ENCODE assay signal across 2 cellular contexts in genomic region chr13:113822266-113822665, GRCh38.
TF ChIP-seq lines count a peak whose summit lies in the region.

No MANE protein-coding gene starts in this region.

TF ChIP-seq in HCT116, 20 proteins besides CTCF, POLR2A, EP300 and RAD21:
- no peak for TF ChIP-seq EGR1 (IDR thresholded peaks at IDR 0.05; ENCODE audit: low read depth)
- no peak for TF ChIP-seq ZNF274 (IDR thresholded peaks at IDR 0.05; ENCODE audit: low read depth, low read length)
- no peak for TF ChIP-seq ATF3 (IDR thresholded peaks at IDR 0.05)
- no peak for TF ChIP-seq CEBPB (IDR thresholded peaks at IDR 0.05; ENCODE audit: low read depth)
- no peak for TF ChIP-seq SIN3A (IDR thresholded peaks at IDR 0.05; ENCODE audit: low read depth)
- TF ChIP-seq REST (IDR thresholded peaks at IDR 0.05; ENCODE audit: low read depth), result no peak
- no peak for TF ChIP-seq EZH2phosphoT487 (IDR thresholded peaks at IDR 0.05; ENCODE audit: borderline replicate concordance)
- TF ChIP-seq MAX (IDR thresholded peaks at IDR 0.05), result no peak
- no peak for TF ChIP-seq EZH2 (IDR thresholded peaks at IDR 0.05)
- no peak for TF ChIP-seq JUND (IDR thresholded peaks at IDR 0.05)
- no peak for TF ChIP-seq POLR2AphosphoS5 (IDR thresholded peaks at IDR 0.05; ENCODE audit: low read depth, low read length)
- no peak for TF ChIP-seq SP1 (IDR thresholded peaks at IDR 0.05; ENCODE audit: low read depth)
- no peak for TF ChIP-seq FOSL1 (IDR thresholded peaks at IDR 0.05; ENCODE audit: low read depth)
- no peak for TF ChIP-seq TCF7L2 (IDR thresholded peaks at IDR 0.05; ENCODE audit: borderline replicate concordance, extremely low read depth, insufficient read depth, insufficient read length)
- no peak for TF ChIP-seq ZBTB33 (IDR thresholded peaks at IDR 0.05; ENCODE audit: extremely low read depth, insufficient replicate concordance, low read length)

TF ChIP-seq in H1, 55 proteins besides CTCF, POLR2A, EP300 and RAD21:
- TF ChIP-seq BRCA1 (IDR thresholded peaks at IDR 0.05; ENCODE audit: low read depth, low read length) (no peak), ATF2 (IDR thresholded peaks at IDR 0.05; ENCODE audit: low read length) (no peak), KDM1A (IDR thresholded peaks at IDR 0.05; ENCODE audit: borderline replicate concordance, low read length) (no peak), SP2 (IDR thresholded peaks at IDR 0.05; ENCODE audit: low read length) (no peak), RXRA (IDR thresholded peaks at IDR 0.05; ENCODE audit: insufficient read depth, low read depth, low read length) (no peak), ATF3 (IDR thresholded peaks at IDR 0.05; ENCODE audit: insufficient read depth, low read depth, low read length) (no peak), SRF (IDR thresholded peaks at IDR 0.05; ENCODE audit: low read depth, low read length) (no peak)
TF ChIP-seq in H1: peak in this region for 0.
